ENCODE assay signal across 9 cellular contexts in the genomic region with DNA sequence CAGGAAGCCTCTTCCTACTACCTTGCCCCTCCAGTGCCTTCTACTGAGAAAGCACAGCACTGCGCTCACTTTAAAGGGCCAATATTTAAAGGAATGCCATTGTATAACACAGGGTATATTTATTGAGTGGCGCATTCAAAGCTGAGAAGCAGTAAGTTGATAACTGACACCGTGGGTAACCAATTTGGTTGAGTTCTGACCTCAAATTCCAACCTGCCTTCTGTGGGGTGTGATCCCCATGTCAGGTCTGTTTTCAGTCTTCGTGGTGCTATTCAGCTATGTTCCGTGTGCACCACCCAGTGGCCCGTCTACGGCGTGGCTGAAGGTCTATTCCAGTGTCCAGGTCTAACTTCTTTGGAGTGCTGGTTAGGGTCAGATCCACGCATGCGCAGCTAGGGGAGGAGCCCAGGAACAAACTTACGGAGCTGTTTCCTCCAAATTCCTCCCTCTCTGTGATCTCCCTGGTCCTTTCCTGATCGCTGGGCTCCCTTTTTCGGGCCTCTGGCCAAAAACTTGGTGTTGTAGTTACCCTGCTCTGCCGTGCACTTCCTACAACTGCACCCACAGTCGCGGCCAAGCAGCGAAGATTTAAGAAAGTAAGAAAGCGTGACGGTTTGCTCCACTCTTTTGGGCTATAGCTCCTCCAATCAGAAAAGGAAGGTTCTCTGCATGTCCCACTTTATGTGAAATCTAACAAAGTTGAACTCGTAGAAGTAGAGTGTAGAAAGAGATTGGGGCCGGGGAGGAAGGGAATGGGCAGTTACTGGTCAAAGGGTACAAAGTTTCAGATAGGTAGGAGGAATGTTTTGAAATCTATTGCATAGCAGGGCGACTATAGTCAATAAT. TPM values are rescaled to one million over a fixed set of nuclear protein-coding genes. Genes with fewer than 3 reads are reported as not detected.
DNase-seq lines count a peak whose midpoint lies in the region; ATAC-seq and TF ChIP-seq lines count a peak whose summit lies in the region.
"Had no signal": no experiment of that assay in that cellular context is flagged by ENCODE, and none has a peak within 500 bp of the region (broad histone marks: within the 10 kb centered on the region; RNA-seq: fewer than 3 reads in every experiment).

No MANE protein-coding gene starts in this region.

- H3K4me1 ChIP-seq in PC-9 (replicated peaks; ENCODE audit: insufficient read depth) = 0 out of 2 replicates have a peak, but pooled peaks cover 4% of the 10 kb centered on the region
- H3K4me1 ChIP-seq in ovary (ENCODE audit: insufficient read depth) = no peaks in the 10 kb centered on the region
- H3K4me1 ChIP-seq in tibial artery = no peaks in the 10 kb centered on the region

- peak; percentile 88 for TF ChIP-seq CTCF in BJ (IDR thresholded peaks at IDR 0.05; ENCODE audit: insufficient read depth, low read depth, low read length)
- peak; percentile 64 for TF ChIP-seq CTCF in PC-9 (conservative IDR thresholded peaks at IDR 0.05)
- TF ChIP-seq CTCF in foreskin fibroblast (IDR thresholded peaks at IDR 0.05; ENCODE audit: low read depth, low read length) = peak; percentile 98
- peak in 1 of 3 donors; percentile 35 for TF ChIP-seq CTCF in ovary (IDR thresholded peaks at IDR 0.05)
- peak in 1 of 2 experiments; percentile 7 for TF ChIP-seq CTCF in tibial artery (IDR thresholded peaks at IDR 0.05)

- intact Hi-C loops in PC-9 (cut with micrococcal nuclease; ENCODE audit: unreplicated experiment) = loop anchor here (1.0 to 5.0 kb wide), 4 partner anchors 42 to 176 kb away; no protein-coding TSS in a partner anchor
- intact Hi-C loops in activated T-helper 1 cell treated with anti-CD3 and anti-CD28 coated beads, Interleukin-12 subunit alpha, Interleukin-12 subunit beta, Interleukin-2, Interleukin-4 antibody, amounts not matched to agents 30 ng/mL and 10 ng/mL and 1 ng/mL, durations not matched to agents 14 hours and 24 hours and 36 hours (cut with micrococcal nuclease) = loop anchor here (1.0 to 5.0 kb wide), 3 partner anchors 62 to 541 kb away; a partner anchor contains a TSS
- intact Hi-C loops in ovary (cut with DNase I) = loop anchor here in 1 of 4 donors (5.0 kb wide), 1 partner anchor 471 kb away; no protein-coding TSS in a partner anchor
- intact Hi-C loops in tibial artery (cut with DNase I; ENCODE audit: low total_unique reads) = no loop called here

- H3K9me2 ChIP-seq in PC-9 (ENCODE audit: insufficient read depth) = no peaks in the 10 kb centered on the region

- TF ChIP-seq EP300 in ovary (IDR thresholded peaks at IDR 0.05) = no peak

- H3K79me2 ChIP-seq in PC-9 (ENCODE audit: low read depth) = no peaks in the 10 kb centered on the region

- 0 out of 2 replicates have a peak overlapping the region, but pooled peaks have one; percentile 22 for H3K27ac ChIP-seq in PC-9
- peak overlapping the region in 1 of 2 donors; percentile 4 for H3K27ac ChIP-seq in ovary
- H3K27ac ChIP-seq in tibial artery = no peak overlapping the region

- 15 to 41% (median 21%) methylated on average over 22 of the region's 22 CpGs for WGBS in ovary, 3 donors

- H3K27me3 Mint-ChIP-seq in activated T-helper 1 cell treated with anti-CD3 and anti-CD28 coated beads, Interleukin-12 subunit alpha, Interleukin-12 subunit beta, Interleukin-2, Interleukin-4 antibody, amounts not matched to agents 30 ng/mL and 10 ng/mL and 1 ng/mL, durations not matched to agents 14 hours and 24 hours and 36 hours (ENCODE audit: insufficient read depth) = peaks cover 44% of the 10 kb centered on the region

- H3K9me3 ChIP-seq in PC-9 (ENCODE audit: insufficient read depth, low read depth) = no peaks in the 10 kb centered on the region; the same call in 1 of the 2 replicates
- no peaks in the 10 kb centered on the region for H3K9me3 ChIP-seq in ovary
- H3K9me3 ChIP-seq in tibial artery = no peaks in the 10 kb centered on the region

- H3K4me2 ChIP-seq in PC-9 = peak overlapping the region; percentile 77

- CTCF ChIA-PET in BJ (lab: Yijun Ruan, JAX) = interaction anchor here (0.6 to 8.0 kb wide), 33 partner anchors 9 to 479 kb away, joined by 3 to 182 read pairs (median 3); a partner anchor contains a TSS
- CTCF ChIA-PET in PC-9 (lab: Charles Lee) = interaction anchor here (0.6 to 3.0 kb wide), 10 partner anchors 16 to 301 kb away, joined by 3 to 46 read pairs (median 4); no protein-coding TSS in a partner anchor

- no peaks in the 10 kb centered on the region for H3K36me3 ChIP-seq in BJ (ENCODE audit: control insufficient read depth, insufficient read depth, low read length)
- H3K36me3 ChIP-seq in PC-9 (ENCODE audit: low read depth) = no peaks in the 10 kb centered on the region
- no peaks in the 10 kb centered on the region for H3K36me3 ChIP-seq in ovary
- no peaks in the 10 kb centered on the region for H3K36me3 ChIP-seq in tibial artery

- peak overlapping the region; percentile 39 for H3K4me3 ChIP-seq in BJ (ENCODE audit: low read depth, low read length)
- H3K4me3 ChIP-seq in PC-9 = peak overlapping the region; percentile 53; the same call in 1 of the 2 replicates
- H3K4me3 ChIP-seq in foreskin fibroblast (ENCODE audit: low read depth in 1 of 2, low read length in 2 of 2) = peak overlapping the region; percentile 34 to 50
- peak overlapping the region; percentile 21 for H3K4me3 ChIP-seq in ovary
- peak overlapping the region; percentile 30 to 33 for H3K4me3 ChIP-seq in tibial artery

- DNase-seq in BJ (ENCODE audit: low read depth) (peak; percentile 67), PC-9 (peak; percentile 84 to 89), foreskin fibroblast (peak; percentile 90 to 94), ovary (peak; percentile 81 to 87 (median 84)), tibial artery (peak; percentile 68 to 76)
- DNase-seq in activated T-helper 1 cell treated with anti-CD3 and anti-CD28 coated beads, Interleukin-12 subunit alpha, Interleukin-12 subunit beta, Interleukin-2, Interleukin-4 antibody, amounts not matched to agents 30 ng/mL and 10 ng/mL and 1 ng/mL, durations not matched to agents 14 hours and 24 hours and 36 hours (ENCODE audit: low spot score) = peak; percentile 57

- H3K4me3 Mint-ChIP-seq in activated T-helper 1 cell treated with anti-CD3 and anti-CD28 coated beads, Interleukin-12 subunit alpha, Interleukin-12 subunit beta, Interleukin-2, Interleukin-4 antibody, amounts not matched to agents 30 ng/mL and 10 ng/mL and 1 ng/mL, durations not matched to agents 14 hours and 24 hours and 36 hours = peak overlapping the region; percentile 82

- H4K20me1 ChIP-seq in PC-9 (ENCODE audit: insufficient read depth) = no peaks in the 10 kb centered on the region

- H2AFZ ChIP-seq in PC-9 = peak overlapping the region; percentile 82

- peaks cover 13% of the 10 kb centered on the region for H3K4me1 Mint-ChIP-seq in activated T-helper 1 cell treated with anti-CD3 and anti-CD28 coated beads, Interleukin-12 subunit alpha, Interleukin-12 subunit beta, Interleukin-2, Interleukin-4 antibody, amounts not matched to agents 30 ng/mL and 10 ng/mL and 1 ng/mL, durations not matched to agents 14 hours and 24 hours and 36 hours (ENCODE audit: low read depth)

- H3K36me3 Mint-ChIP-seq in activated T-helper 1 cell treated with anti-CD3 and anti-CD28 coated beads, Interleukin-12 subunit alpha, Interleukin-12 subunit beta, Interleukin-2, Interleukin-4 antibody, amounts not matched to agents 30 ng/mL and 10 ng/mL and 1 ng/mL, durations not matched to agents 14 hours and 24 hours and 36 hours (ENCODE audit: low read depth) = peaks cover 3% of the 10 kb centered on the region

- no peak overlapping the region for H3K27ac Mint-ChIP-seq in activated T-helper 1 cell treated with anti-CD3 and anti-CD28 coated beads, Interleukin-12 subunit alpha, Interleukin-12 subunit beta, Interleukin-2, Interleukin-4 antibody, amounts not matched to agents 30 ng/mL and 10 ng/mL and 1 ng/mL, durations not matched to agents 14 hours and 24 hours and 36 hours

- no peaks in the 10 kb centered on the region for H3K9me3 Mint-ChIP-seq in activated T-helper 1 cell treated with anti-CD3 and anti-CD28 coated beads, Interleukin-12 subunit alpha, Interleukin-12 subunit beta, Interleukin-2, Interleukin-4 antibody, amounts not matched to agents 30 ng/mL and 10 ng/mL and 1 ng/mL, durations not matched to agents 14 hours and 24 hours and 36 hours

- POLR2A ChIA-PET in BJ (lab: Charles Lee) = interaction anchor here (0.6 kb wide), 1 partner anchor 43 kb away, joined by 10 read pairs; no protein-coding TSS in a partner anchor
- POLR2A ChIA-PET in PC-9 (lab: Charles Lee; ENCODE audit: unreplicated experiment) = interaction anchor here (0.6 to 0.7 kb wide), 3 partner anchors 102 to 822 kb away, joined by 3 to 5 read pairs (median 5); a partner anchor contains a TSS

- no peak for TF ChIP-seq POLR2A in ovary (IDR thresholded peaks at IDR 0.05)

- H3K27me3 ChIP-seq in BJ (ENCODE audit: control insufficient read depth, insufficient read depth, low read length) (no peaks in the 10 kb centered on the region), PC-9 (ENCODE audit: insufficient read depth, low read depth) (no peaks in the 10 kb centered on the region), ovary (no peaks in the 10 kb centered on the region), tibial artery (peaks cover 0 to 13% of the 10 kb centered on the region in 2 donors)

- ATAC-seq in GM19328 (IDR thresholded peaks at IDR 0.05; ENCODE audit: unreplicated experiment) (peak; percentile 80), HG03442 (IDR thresholded peaks at IDR 0.05; ENCODE audit: unreplicated experiment) (peak; percentile 85)

- TSS peak; percentile 59 for BruUV-seq in PC-9 (replicated peaks; lab: Mats Ljungman, UMichigan)

- peaks cover 3% of the 10 kb centered on the region; the same call in 1 of the 2 replicates for H3F3A ChIP-seq in PC-9 (ENCODE audit: insufficient read depth, low read depth)

RNA-seq across cellular contexts. Expression of a gene that starts 7.7 kb away (rescaled TPM):
- polyA plus RNA-seq in BJ (2011; rRNA removed) = 0.55 and 1.2 TPM in 2 replicates
- 0.90 and 1.0 TPM in 2 replicates for polyA minus RNA-seq in BJ (2011; rRNA and poly(A)+ RNA removed)
- 0.08 and 0.22 TPM in 2 replicates for total RNA-seq in PC-9 (2021)
- not detected in 2 replicates for total RNA-seq in activated T-helper 1 cell treated with anti-CD3 and anti-CD28 coated beads, Interleukin-12 subunit alpha, Interleukin-12 subunit beta, Interleukin-2, Interleukin-4 antibody, amounts not matched to agents 30 ng/mL and 10 ng/mL and 1 ng/mL, durations not matched to agents 14 hours and 24 hours and 36 hours
- total RNA-seq in ovary = 1 to 10 TPM; 3.9 to 9.3 (median 6.2) TPM
- 1 to 10 TPM; 5.8 to 6.9 TPM for polyA plus RNA-seq in ovary

RNA-seq across cellular contexts. Expression of a gene that starts 53.9 kb away (rescaled TPM):
- polyA plus RNA-seq in BJ (2011; rRNA removed) (not detected in 2 replicates), ovary (not detected)
- not detected in 2 replicates for polyA minus RNA-seq in BJ (2011; rRNA and poly(A)+ RNA removed)
- total RNA-seq in PC-9 (2021) (not detected in 2 replicates), ovary (under 1 TPM in 1 of 7 donors, not detected in 6; 0.17 TPM)
- total RNA-seq in activated T-helper 1 cell treated with anti-CD3 and anti-CD28 coated beads, Interleukin-12 subunit alpha, Interleukin-12 subunit beta, Interleukin-2, Interleukin-4 antibody, amounts not matched to agents 30 ng/mL and 10 ng/mL and 1 ng/mL, durations not matched to agents 14 hours and 24 hours and 36 hours = not detected in 2 replicates
- polyA plus RNA-seq: adipose tissue had no signal
